In genomic region chr15:52778457-52778856, GRCh38 we compare ENCODE assay signal across 28 cellular contexts. TPM values are rescaled to one million over a fixed set of nuclear protein-coding genes. Genes with fewer than 3 reads are reported as not detected.
"Had no signal": no experiment of that assay in that cellular context is flagged by ENCODE, and none has a peak within 500 bp of the region (broad histone marks: within the 10 kb centered on the region; RNA-seq: fewer than 3 reads in every experiment).

No MANE protein-coding gene starts in this region.

- H3K9me3 Mint-ChIP-seq: naive thymus-derived CD8-positive, alpha-beta T cell; neural crest cell; stimulated activated naive B cell treated with anti-CD40 and anti-IgM and Interleukin-4, amounts not matched to agents 10 μg/mL and 1 μg/mL and 100 μg/mL, for 72 hours; stimulated activated naive CD8-positive, alpha-beta T cell treated with anti-CD3 and anti-CD28 coated beads, Interleukin-15, amount 100 ng/mL, for 72 hours had no signal

- H3K27ac ChIP-seq: heart right ventricle, right atrium auricular region, sigmoid colon, skin epidermis, testis, tibial nerve, upper lobe of right lung, vagina had no signal

- DNase-seq: effector memory CD4-positive, alpha-beta T cell; heart right ventricle; hypothalamus; islet precursor cell; mammary epithelial cell; mucosa of descending colon; naive thymus-derived CD8-positive, alpha-beta T cell; sigmoid colon; stimulated activated CD4-positive, alpha-beta T cell treated with anti-CD3 and anti-CD28 coated beads, Interleukin-2, amount 100 ng/mL, for 24 hours; stimulated activated CD4-positive, alpha-beta T cell treated with anti-CD3 and anti-CD28 coated beads, Interleukin-4, amount 100 ng/mL, for 4 hours; stimulated activated naive B cell treated with anti-CD40 and anti-IgM and Interleukin-4, amounts not matched to agents 10 μg/mL and 1 μg/mL and 100 μg/mL, for 72 hours; stimulated activated naive CD8-positive, alpha-beta T cell treated with anti-CD3 and anti-CD28 coated beads, Interleukin-15, amount 100 ng/mL, for 72 hours; testis; upper lobe of right lung had no signal

- H3K9me3 ChIP-seq: heart right ventricle, mucosa of descending colon, right atrium auricular region, sigmoid colon, testis, tibial nerve, upper lobe of right lung, vagina had no signal

- H3K36me3 ChIP-seq: heart right ventricle, right atrium auricular region, sigmoid colon, tibial nerve, upper lobe of right lung, vagina had no signal

- H3K4me3 Mint-ChIP-seq: naive thymus-derived CD8-positive, alpha-beta T cell; neural crest cell; stimulated activated naive B cell treated with anti-CD40 and anti-IgM and Interleukin-4, amounts not matched to agents 10 μg/mL and 1 μg/mL and 100 μg/mL, for 72 hours; stimulated activated naive CD8-positive, alpha-beta T cell treated with anti-CD3 and anti-CD28 coated beads, Interleukin-15, amount 100 ng/mL, for 72 hours had no signal

- H3K27ac Mint-ChIP-seq: naive thymus-derived CD8-positive, alpha-beta T cell; stimulated activated naive B cell treated with anti-CD40 and anti-IgM and Interleukin-4, amounts not matched to agents 10 μg/mL and 1 μg/mL and 100 μg/mL, for 72 hours; stimulated activated naive CD8-positive, alpha-beta T cell treated with anti-CD3 and anti-CD28 coated beads, Interleukin-15, amount 100 ng/mL, for 72 hours had no signal

- ATAC-seq: esophagus mucosa; heart right ventricle; left lobe of liver; mucosa of descending colon; naive thymus-derived CD8-positive, alpha-beta T cell; stimulated activated naive B cell treated with anti-CD40 and anti-IgM and Interleukin-4, amounts not matched to agents 10 μg/mL and 1 μg/mL and 100 μg/mL, for 72 hours; stimulated activated naive CD8-positive, alpha-beta T cell treated with anti-CD3 and anti-CD28 coated beads, Interleukin-15, amount 100 ng/mL, for 72 hours; upper lobe of right lung had no signal

- FAIRE-seq: endometrium, frontal cortex had no signal

- H3K36me3 Mint-ChIP-seq: naive thymus-derived CD8-positive, alpha-beta T cell; stimulated activated naive B cell treated with anti-CD40 and anti-IgM and Interleukin-4, amounts not matched to agents 10 μg/mL and 1 μg/mL and 100 μg/mL, for 72 hours had no signal

- H3K27me3 ChIP-seq: testis had no signal

- H3K4me3 ChIP-seq: heart right ventricle, mucosa of descending colon, right atrium auricular region, sigmoid colon, skin epidermis, testis, tibial nerve, upper lobe of right lung, vagina had no signal

RNA-seq across cellular contexts. Expression of gene ONECUT1, which starts 11.7 kb away (rescaled TPM):
- total RNA-seq: esophagus mucosa; fibroblast of lung; frontal cortex; glomerular endothelial cell; lower leg skin; mammary epithelial cell; mucosa of descending colon; naive thymus-derived CD8-positive, alpha-beta T cell; osteocyte; right atrium auricular region; subcutaneous adipose tissue; upper lobe of right lung; vagina had no signal
- polyA plus RNA-seq: fibroblast of lung; heart right ventricle; mammary epithelial cell; naive thymus-derived CD8-positive, alpha-beta T cell; sigmoid colon had no signal
